In genomic region chr14:28769358-28769757, GRCh38 we compare ENCODE assay signal across 18 cellular contexts. TPM values are rescaled to one million over a fixed set of nuclear protein-coding genes. Genes with fewer than 3 reads are reported as not detected.
"Had no signal": no experiment of that assay in that cellular context is flagged by ENCODE, and none has a peak within 500 bp of the region (broad histone marks: within the 10 kb centered on the region; RNA-seq: fewer than 3 reads in every experiment).

No MANE protein-coding gene starts in this region.

- H3K4me1 ChIP-seq: prostate gland, testis had no signal

- FAIRE-seq: endothelial cell of umbilical vein had no signal

- H3K36me3 ChIP-seq: esophagus squamous epithelium, lower lobe of right lung, prostate gland had no signal

- ATAC-seq: activated CD4-positive, CD25-positive, alpha-beta regulatory T cell treated with anti-CD3 and anti-CD28 coated beads, Interleukin-2, amount 50 U/mL, for 24 hours; T-cell had no signal

- H3K27ac ChIP-seq: esophagus squamous epithelium, lower lobe of right lung, prostate gland, testis had no signal

- H3K9me3 ChIP-seq: lower lobe of right lung, prostate gland, testis had no signal

- H3K4me3 ChIP-seq: esophagus squamous epithelium, lower lobe of right lung, prostate gland, testis had no signal

- H3K27me3 ChIP-seq: testis had no signal

- DNase-seq: activated naive CD4-positive, alpha-beta T cell; activated naive CD8-positive, alpha-beta T cell treated with anti-CD3 and anti-CD28 coated beads, Interleukin-2, amount 10 ng/mL, durations not matched to agents 7 days and 5 days; aorta; central memory CD4-positive, alpha-beta T cell; cortex of kidney; effector CD8-positive, alpha-beta T cell; esophagus squamous epithelium; foreskin melanocyte; lower lobe of right lung; T-cell; T1000; testis had no signal

RNA-seq across cellular contexts. Expression of gene FOXG1, which starts 2.8 kb away (rescaled TPM):
- total RNA-seq: activated CD8-positive, alpha-beta memory T cell treated with anti-CD3 and anti-CD28 coated beads for 36 hours; activated naive CD8-positive, alpha-beta T cell treated with anti-CD3 and anti-CD28 coated beads, Interleukin-2, amount 10 ng/mL, durations not matched to agents 7 days and 5 days; aorta; endothelial cell of umbilical vein; lower lobe of right lung; osteoblast; T-cell; ureter had no signal
- polyA plus RNA-seq: aorta, endothelial cell of umbilical vein had no signal
